9 cellular contexts compared by ENCODE assay signal in the genomic region with DNA sequence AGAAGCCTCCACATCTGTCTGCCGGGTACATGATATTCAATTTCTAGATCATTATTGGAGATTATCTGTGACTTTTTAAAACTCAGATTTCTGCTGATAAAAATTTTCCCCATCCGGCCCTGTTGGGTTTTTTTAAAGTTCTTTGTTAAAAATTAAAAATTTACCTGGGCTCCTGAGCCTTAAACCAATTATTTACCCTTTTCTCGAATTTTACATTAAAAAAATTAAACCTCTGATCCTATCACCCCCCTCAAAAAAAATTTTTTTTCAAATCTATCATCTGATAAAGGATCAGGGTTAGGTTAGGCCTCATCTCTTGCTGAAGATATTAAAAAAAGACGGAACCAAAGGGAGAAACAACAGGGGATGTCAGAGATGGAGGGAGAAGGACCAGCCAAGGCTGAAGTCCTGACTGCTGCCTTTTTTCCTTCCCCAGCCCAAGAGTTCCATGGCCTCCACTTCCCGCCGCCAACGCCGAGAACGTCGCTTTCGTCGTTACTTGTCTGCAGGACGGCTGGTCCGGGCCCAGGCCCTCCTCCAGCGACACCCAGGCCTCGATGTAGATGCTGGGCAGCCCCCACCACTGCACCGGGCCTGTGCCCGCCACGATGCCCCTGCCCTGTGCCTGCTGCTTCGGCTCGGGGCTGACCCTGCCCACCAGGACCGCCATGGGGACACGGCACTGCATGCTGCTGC. TPM values are rescaled to one million over a fixed set of nuclear protein-coding genes. Genes with fewer than 3 reads are reported as not detected.
DNase-seq lines count a peak whose midpoint lies in the region; ATAC-seq, FAIRE-seq and TF ChIP-seq lines count a peak whose summit lies in the region.
"Had no signal": no experiment of that assay in that cellular context is flagged by ENCODE, and none has a peak within 500 bp of the region (broad histone marks: within the 10 kb centered on the region; RNA-seq: fewer than 3 reads in every experiment).

No MANE protein-coding gene starts in this region.

- no peak for TF ChIP-seq POLR2A in GM12891 (IDR thresholded peaks at IDR 0.05; ENCODE audit: low read depth, low read length)

- no peaks in the 10 kb centered on the region for H3K27me3 Mint-ChIP-seq in activated naive CD4-positive, alpha-beta T cell treated with anti-CD3 and anti-CD28 coated beads, Interleukin-2, amount 50 U/mL, for 24 hours
- H3K27me3 Mint-ChIP-seq in brain (no peaks in the 10 kb centered on the region), memory B cell (no peaks in the 10 kb centered on the region)

- peak overlapping the region; percentile 77 for H3K27ac Mint-ChIP-seq in activated naive CD4-positive, alpha-beta T cell treated with anti-CD3 and anti-CD28 coated beads, Interleukin-2, amount 50 U/mL, for 24 hours
- H3K27ac Mint-ChIP-seq in brain (peak overlapping the region; percentile 86 to 96 (median 92)), memory B cell (peak overlapping the region; percentile 89)

- intact Hi-C loops in upper lobe of right lung (cut with DNase I) = loop anchor here (5.0 kb wide), 1 partner anchor 49 kb away; no protein-coding TSS in a partner anchor

- H3K4me3 Mint-ChIP-seq in activated naive CD4-positive, alpha-beta T cell treated with anti-CD3 and anti-CD28 coated beads, Interleukin-2, amount 50 U/mL, for 24 hours = peak overlapping the region; percentile 89
- H3K4me3 Mint-ChIP-seq in brain (peak overlapping the region; percentile 86 to 93 (median 88)), memory B cell (peak overlapping the region; percentile 89)

- no peak for TF ChIP-seq CTCF in brain (conservative IDR thresholded peaks at IDR 0.05)
- no peak for TF ChIP-seq CTCF in upper lobe of right lung (IDR thresholded peaks at IDR 0.05)

- H3K27me3 ChIP-seq in upper lobe of right lung = no peaks in the 10 kb centered on the region

- no peak for DNase-seq in activated naive CD4-positive, alpha-beta T cell treated with anti-CD3 and anti-CD28 coated beads, Interleukin-2, amount 50 U/mL, for 16 hours
- DNase-seq in memory B cell (ENCODE audit: low spot score in 2 of 2) (no peak), upper lobe of right lung (peak; percentile 72), GM12891 (ENCODE audit: insufficient read length, low spot score) (no peak), NCI-H446 (lab: John Stamatoyannopoulos, UW) (no peak), SHP77 treated with DMSO at 0.1 percent for 48 hours (lab: John Stamatoyannopoulos, UW) (no peak)

- H3K9me3 ChIP-seq in upper lobe of right lung = no peaks in the 10 kb centered on the region

- peaks cover 31% of the 10 kb centered on the region for H3K4me1 Mint-ChIP-seq in activated naive CD4-positive, alpha-beta T cell treated with anti-CD3 and anti-CD28 coated beads, Interleukin-2, amount 50 U/mL, for 24 hours
- H3K4me1 Mint-ChIP-seq in brain (peaks cover 71% of the 10 kb centered on the region), memory B cell (peaks cover 24% of the 10 kb centered on the region)

- no peak for FAIRE-seq in GM12891 (lab: Jason Lieb, UNC)

- H3K36me3 Mint-ChIP-seq in activated naive CD4-positive, alpha-beta T cell treated with anti-CD3 and anti-CD28 coated beads, Interleukin-2, amount 50 U/mL, for 24 hours = no peaks in the 10 kb centered on the region
- H3K36me3 Mint-ChIP-seq in brain = peaks cover 41% of the 10 kb centered on the region
- H3K36me3 Mint-ChIP-seq in memory B cell = no peaks in the 10 kb centered on the region

- ATAC-seq in memory B cell (ENCODE audit: low read depth) = no peak
- ATAC-seq in upper lobe of right lung = peak; percentile 2

- no peaks in the 10 kb centered on the region for H3K9me3 Mint-ChIP-seq in activated naive CD4-positive, alpha-beta T cell treated with anti-CD3 and anti-CD28 coated beads, Interleukin-2, amount 50 U/mL, for 24 hours
- no peaks in the 10 kb centered on the region for H3K9me3 Mint-ChIP-seq in brain
- no peaks in the 10 kb centered on the region for H3K9me3 Mint-ChIP-seq in memory B cell

- peak overlapping the region; percentile 60 for H3K4me3 ChIP-seq in upper lobe of right lung

- peaks cover 14% of the 10 kb centered on the region for H3K4me1 ChIP-seq in upper lobe of right lung

- H3K36me3 ChIP-seq in upper lobe of right lung = peaks cover 25% of the 10 kb centered on the region

- peak overlapping the region; percentile 89 for H3K27ac ChIP-seq in upper lobe of right lung

TF ChIP-seq in GM12891, 5 proteins besides CTCF, POLR2A, EP300 and RAD21:
- no peak for TF ChIP-seq SPI1 (IDR thresholded peaks at IDR 0.05; ENCODE audit: low read depth, low read length)
- TF ChIP-seq TAF1 (IDR thresholded peaks at IDR 0.05; ENCODE audit: low read depth, low read length) = no peak
- TF ChIP-seq PAX5 (IDR thresholded peaks at IDR 0.05; ENCODE audit: insufficient read depth, low read length, severe bottlenecking) = no peak
- TF ChIP-seq POU2F2 (IDR thresholded peaks at IDR 0.05; ENCODE audit: low read depth, low read length) = no peak
- no peak for TF ChIP-seq POLR2AphosphoS5 (IDR thresholded peaks at IDR 0.05; ENCODE audit: low read depth, low read length)

RNA-seq across cellular contexts. Expression of gene NFKBIL1, which starts 0.5 kb away (rescaled TPM):
- 59.4 TPM for polyA plus RNA-seq in brain (ENCODE audit: insufficient read depth, low read depth, low replicate concordance)
- total RNA-seq in upper lobe of right lung = 22.6 TPM
- 19.8 TPM for polyA plus RNA-seq in GM12891 (2012; ENCODE audit: low read depth, missing spikeins)

RNA-seq across cellular contexts. Expression of gene ATP6V1G2, which starts 1.5 kb away (rescaled TPM):
- polyA plus RNA-seq in brain (ENCODE audit: insufficient read depth, low read depth, low replicate concordance) = 122 TPM
- 0.75 TPM for total RNA-seq in upper lobe of right lung
- polyA plus RNA-seq in GM12891 (2012; ENCODE audit: low read depth, missing spikeins) = 4.4 TPM

RNA-seq across cellular contexts. Expression of gene DDX39B, which starts 6.1 kb away (rescaled TPM):
- 267 TPM for polyA plus RNA-seq in brain (ENCODE audit: insufficient read depth, low read depth, low replicate concordance)
- 241 TPM for total RNA-seq in upper lobe of right lung
- polyA plus RNA-seq in GM12891 (2012; ENCODE audit: low read depth, missing spikeins) = 319 TPM

RNA-seq across cellular contexts. Expression of gene MCCD1, which starts 19.1 kb away (rescaled TPM):
- polyA plus RNA-seq in brain (ENCODE audit: insufficient read depth, low read depth, low replicate concordance) = not detected
- total RNA-seq in upper lobe of right lung = not detected
- not detected for polyA plus RNA-seq in GM12891 (2012; ENCODE audit: low read depth, missing spikeins)
- total RNA-seq: T-helper 2 cell treated with Interferon-gamma antibody and Interleukin-4, amounts not matched to agents 100 ng/mL and 5 ng/mL, for 36 hours had no signal

RNA-seq across cellular contexts. Expression of gene LTA, which starts 24.2 kb away (rescaled TPM):
- not detected for polyA plus RNA-seq in brain (ENCODE audit: insufficient read depth, low read depth, low replicate concordance)
- 0.46 TPM for total RNA-seq in upper lobe of right lung
- polyA plus RNA-seq in GM12891 (2012; ENCODE audit: low read depth, missing spikeins) = 268 TPM
